In genomic region chr16:15976929-15977637, GRCh38 we compare ENCODE assay signal across 12 cellular contexts. TPM values are rescaled to one million over a fixed set of nuclear protein-coding genes. Genes with fewer than 3 reads are reported as not detected.
DNase-seq lines count a peak whose midpoint lies in the region; ATAC-seq, FAIRE-seq and TF ChIP-seq lines count a peak whose summit lies in the region.
"Had no signal": no experiment of that assay in that cellular context is flagged by ENCODE, and none has a peak within 500 bp of the region (broad histone marks: within the 10 kb centered on the region; RNA-seq: fewer than 3 reads in every experiment).

No MANE protein-coding gene starts in this region.

- peak; percentile 32 to 51; a peak in 2 of 5 replicates for TF ChIP-seq EP300 in A549 (IDR thresholded peaks at IDR 0.05)

- FAIRE-seq in A549 (lab: Jason Lieb, UNC): no peak

- ATAC-seq in A549 (peak; percentile 71 to 79), psoas muscle (peak in 3 of 4 donors; percentile 20 to 33 (median 28))
- ATAC-seq in stimulated activated memory B cell treated with anti-CD40 and anti-IgM and Interleukin-4, amounts not matched to agents 10 μg/mL and 1 μg/mL and 100 μg/mL, for 72 hours: no peak

- peaks cover 21% of the 10 kb centered on the region for H3K9me3 Mint-ChIP-seq in stimulated activated memory B cell treated with anti-CD40 and anti-IgM and Interleukin-4, amounts not matched to agents 10 μg/mL and 1 μg/mL and 100 μg/mL, for 72 hours

- no peak overlapping the region for H3K4me3 Mint-ChIP-seq in stimulated activated memory B cell treated with anti-CD40 and anti-IgM and Interleukin-4, amounts not matched to agents 10 μg/mL and 1 μg/mL and 100 μg/mL, for 72 hours
- H3K4me3 Mint-ChIP-seq: activated naive CD4-positive, alpha-beta T cell treated with anti-CD3 and anti-CD28 coated beads for 36 hours; B cell had no signal

- no peaks in the 10 kb centered on the region for H3K36me3 ChIP-seq in psoas muscle (ENCODE audit: insufficient read depth in 1 of 2, low read depth in 1 of 2)

- H3K4me1 ChIP-seq in A549 (peaks cover 74% of the 10 kb centered on the region), psoas muscle (peaks cover 33% of the 10 kb centered on the region)

- no peak for TF ChIP-seq CTCF in A549 (IDR thresholded peaks at IDR 0.05)
- no peak for TF ChIP-seq CTCF in fibroblast of the aortic adventitia (IDR thresholded peaks at IDR 0.05; ENCODE audit: insufficient read depth, low read length)
- no peak for TF ChIP-seq CTCF in psoas muscle (IDR thresholded peaks at IDR 0.05)

- no peaks in the 10 kb centered on the region for H3K27me3 Mint-ChIP-seq in stimulated activated memory B cell treated with anti-CD40 and anti-IgM and Interleukin-4, amounts not matched to agents 10 μg/mL and 1 μg/mL and 100 μg/mL, for 72 hours
- H3K27me3 Mint-ChIP-seq: B cell had no signal

- peaks cover 41% of the 10 kb centered on the region for H3K9me3 ChIP-seq in A549
- peaks cover 6% of the 10 kb centered on the region for H3K9me3 ChIP-seq in psoas muscle

- TF ChIP-seq POLR2A in A549 (IDR thresholded peaks at IDR 0.05; ENCODE audit: low read length): no peak

- DNase-seq in A549 (ENCODE audit: low read depth in 1 of 2, low spot score in 1 of 2): peak in 1 of 2 experiments; percentile 76
- DNase-seq in RPMI7951 (ENCODE audit: low read depth): peak; percentile 42
- DNase-seq in fibroblast of the aortic adventitia (ENCODE audit: low read depth): peak; percentile 98
- DNase-seq in psoas muscle: peak; percentile 63 to 67
- no peak for DNase-seq in hepatic stellate cell (ENCODE audit: low spot score)
- DNase-seq in COLO668 (lab: John Stamatoyannopoulos, UW; ENCODE audit: unreplicated experiment): no peak
- DNase-seq in DMS 273 treated with DMSO at 0.1 percent for 48 hours (lab: John Stamatoyannopoulos, UW): no peak
- DNase-seq: activated naive CD4-positive, alpha-beta T cell treated with anti-CD3 and anti-CD28 coated beads for 36 hours; NCI-H1694 treated with DMSO at 0.1 percent for 48 hours had no signal

- H3K4me1 Mint-ChIP-seq in stimulated activated memory B cell treated with anti-CD40 and anti-IgM and Interleukin-4, amounts not matched to agents 10 μg/mL and 1 μg/mL and 100 μg/mL, for 72 hours: peaks cover 30% of the 10 kb centered on the region

- intact Hi-C loops in psoas muscle (cut with DNase I): no loop called here

- peaks cover 89% of the 10 kb centered on the region for H3K36me3 Mint-ChIP-seq in stimulated activated memory B cell treated with anti-CD40 and anti-IgM and Interleukin-4, amounts not matched to agents 10 μg/mL and 1 μg/mL and 100 μg/mL, for 72 hours

- 54% methylated on average over 7 of the region's 7 CpGs for WGBS in A549 (ENCODE audit: missing lambda C conversion rate)
- 55 to 77% (median 66%) methylated on average over 7 of the region's 7 CpGs for WGBS in psoas muscle, 3 donors

- peak overlapping the region; percentile 60 for H3K4me2 ChIP-seq in A549

- POLR2A ChIA-PET in A549 (lab: Yijun Ruan, JAX): interaction anchor here (2.5 kb wide), 1 partner anchor 10 kb away, joined by 13 read pairs; no protein-coding TSS in a partner anchor

- TF ChIP-seq RAD21 in A549 (conservative IDR thresholded peaks at IDR 0.05 in 1 of 2, IDR thresholded peaks at IDR 0.05 in 1 of 2): no peak

- CTCF ChIA-PET in A549 (lab: Yijun Ruan, JAX): interaction anchor here (1.3 to 2.1 kb wide), 2 partner anchors 10 kb away, joined by 3 to 6 read pairs; no protein-coding TSS in a partner anchor

- H3K27me3 ChIP-seq in psoas muscle (ENCODE audit: insufficient read depth in 3 of 3, low read length in 2 of 3): no peaks in the 10 kb centered on the region

- H3K27ac Mint-ChIP-seq in stimulated activated memory B cell treated with anti-CD40 and anti-IgM and Interleukin-4, amounts not matched to agents 10 μg/mL and 1 μg/mL and 100 μg/mL, for 72 hours: no peak overlapping the region
- H3K27ac Mint-ChIP-seq: activated naive CD4-positive, alpha-beta T cell treated with anti-CD3 and anti-CD28 coated beads for 36 hours; B cell had no signal

- no peak overlapping the region for H3K4me3 ChIP-seq in A549
- H3K4me3 ChIP-seq in fibroblast of the aortic adventitia (ENCODE audit: low read depth, low read length): no peak overlapping the region
- no peak overlapping the region for H3K4me3 ChIP-seq in psoas muscle

- H3K27ac ChIP-seq in A549 (peak overlapping the region; percentile 84 to 92), psoas muscle (peak overlapping the region; percentile 72)
- H3K27ac ChIP-seq: VCaP had no signal

TF ChIP-seq in A549, 52 proteins besides CTCF, POLR2A, EP300 and RAD21:
- TF ChIP-seq HEYL (CRISPR knock-in tag; IDR thresholded peaks at IDR 0.05): no peak
- peak; percentile 61; the same call in 1 of the 2 replicates for TF ChIP-seq HOXA7 (CRISPR knock-in tag; IDR thresholded peaks at IDR 0.05)
- TF ChIP-seq ATOH8 (CRISPR knock-in tag; IDR thresholded peaks at IDR 0.05; ENCODE audit: low read depth): peak; percentile 62
- TF ChIP-seq RARB (CRISPR knock-in tag; IDR thresholded peaks at IDR 0.05): no peak
- TF ChIP-seq HOXB13 (CRISPR knock-in tag; IDR thresholded peaks at IDR 0.05; ENCODE audit: low read depth): peak; percentile 84; the same call in 1 of the 2 replicates
- TF ChIP-seq TP53 (CRISPR knock-in tag; IDR thresholded peaks at IDR 0.05): 0 out of 2 replicates have a peak, but pooled peaks have one; percentile 42
- peak in 1 of 2 experiments; percentile 62; a peak in 1 of 4 replicates for TF ChIP-seq CEBPB (IDR thresholded peaks at IDR 0.05)
- TF ChIP-seq HOXB5 (CRISPR knock-in tag; IDR thresholded peaks at IDR 0.05): peak; percentile 79; the same call in 1 of the 2 replicates
- no peak for TF ChIP-seq HDAC2 (IDR thresholded peaks at IDR 0.05)
- peak; percentile 90 for TF ChIP-seq NFE2L2 (conservative IDR thresholded peaks at IDR 0.05; ENCODE audit: low read length)
- peak; percentile 91 for TF ChIP-seq MAFK (IDR thresholded peaks at IDR 0.05; ENCODE audit: partially characterized antibody)
- peak; percentile 21; the same call in 1 of the 2 replicates for TF ChIP-seq ESRRA (IDR thresholded peaks at IDR 0.05; ENCODE audit: borderline replicate concordance, low read length)
- peak; percentile 92 for TF ChIP-seq ZSCAN20 (CRISPR knock-in tag; IDR thresholded peaks at IDR 0.05)
- no peak for TF ChIP-seq FOSB (CRISPR knock-in tag; IDR thresholded peaks at IDR 0.05)
TF ChIP-seq in A549: peak in this region for 10.

RNA-seq across cellular contexts. Expression of gene ABCC1, which starts 27.7 kb away (rescaled TPM):
- 56.5 and 108 TPM in 2 replicates for polyA plus RNA-seq in A549 (2011; rRNA removed)
- polyA plus RNA-seq in A549 (2012; cell fraction: cytosol; rRNA removed): 59.3 and 77.9 TPM in 2 replicates
- 184 and 231 TPM in 2 replicates for polyA plus RNA-seq in A549 (2012; cell fraction: nucleus; rRNA removed)
- polyA plus RNA-seq in A549 (2017; fragmentation: RNase III; extraction: RNeasy Plus Mini Kit Qiagen cat#74134 plus additional on column Dnase treatment): 86.7 to 93.8 TPM (median 90.7 TPM) in 3 replicates
- 359 and 414 TPM in 2 replicates for polyA minus RNA-seq in A549 (2011; rRNA and poly(A)+ RNA removed)
- 5.2 and 6.4 TPM in 2 replicates for total RNA-seq in RPMI7951 (2014; rRNA removed; shearing (Covaris generic))
- total RNA-seq in fibroblast of the aortic adventitia (ENCODE audit: low replicate concordance): 34.6 and 46.2 TPM in 2 replicates
- total RNA-seq in psoas muscle: 10 to 100 TPM; 19.5 to 36.5 (median 30.3) TPM
- polyA plus RNA-seq in psoas muscle: 10 to 100 TPM in 2 of 3 donors, 1 to 10 TPM in 1; 7.4 to 20.5 (median 15.1) TPM

Comparison
In these comparisons a context has a peak if more than half of its experiments do, and no peak if none do; other contexts are left out.
1. DNase-seq: peak in RPMI7951 (single experiment), fibroblast of the aortic adventitia (single experiment) and psoas muscle (2 of 2); none in hepatic stellate cell (single experiment), COLO668 (single experiment) and DMS 273 treated with DMSO at 0.1 percent for 48 hours (single experiment).